Comparison of ENCODE assay signal across 10 cellular contexts in genomic region chr9:21996438-21996837, GRCh38. TPM values are rescaled to one million over a fixed set of nuclear protein-coding genes. Genes with fewer than 3 reads are reported as not detected.
DNase-seq lines count a peak whose midpoint lies in the region; ATAC-seq and TF ChIP-seq lines count a peak whose summit lies in the region.
"Had no signal": no experiment of that assay in that cellular context is flagged by ENCODE, and none has a peak within 500 bp of the region (broad histone marks: within the 10 kb centered on the region; RNA-seq: fewer than 3 reads in every experiment).

No MANE protein-coding gene starts in this region.

- H3K27me3 ChIP-seq in HUES64 (ENCODE audit: insufficient read depth, low read length) = peaks cover 98% of the 10 kb centered on the region
- peaks cover 99% of the 10 kb centered on the region for H3K27me3 ChIP-seq in iPS-20b (ENCODE audit: insufficient read depth, low read length)
- peaks cover 0 to 74% (median 0%) of the 10 kb centered on the region in 3 donors for H3K27me3 ChIP-seq in stomach

- CTCF ChIA-PET in Calu3 (lab: Charles Lee) = interaction anchor here (3.5 kb wide), 1 partner anchor 11 kb away, joined by 11 read pairs; the partner anchor contains the start of gene CDKN2B

- H3K9me3 ChIP-seq in HUES64 (ENCODE audit: insufficient read depth, low read depth, low read length) (no peaks in the 10 kb centered on the region), T-helper 17 cell (ENCODE audit: control insufficient read depth, low read length, poor library complexity, severe bottlenecking) (no peaks in the 10 kb centered on the region), iPS-20b (ENCODE audit: insufficient read depth, low read depth, low read length) (no peaks in the 10 kb centered on the region), stomach (no peaks in the 10 kb centered on the region)

- H3K4me3 ChIP-seq in HUES64 (ENCODE audit: low read length) = peak overlapping the region; percentile 69
- peak overlapping the region; percentile 80 for H3K4me3 ChIP-seq in iPS-20b (ENCODE audit: low read length)
- no peak overlapping the region for H3K4me3 ChIP-seq in stomach

- no peak overlapping the region for H3K27ac ChIP-seq in HUES64 (ENCODE audit: low read depth, low read length)
- H3K27ac ChIP-seq in iPS-20b (ENCODE audit: low read length) = no peak overlapping the region
- no peak overlapping the region for H3K27ac ChIP-seq in stomach

- H3K4me1 Mint-ChIP-seq in Calu3 (ENCODE audit: low read depth, unreplicated experiment) (peaks cover 26% of the 10 kb centered on the region), T-helper 17 cell (peaks cover 15% of the 10 kb centered on the region)

- peak overlapping the region; percentile 94 for H3K4me3 Mint-ChIP-seq in Calu3 (ENCODE audit: low read depth, unreplicated experiment)
- peak overlapping the region; percentile 97 for H3K4me3 Mint-ChIP-seq in T-helper 17 cell

- DNase-seq in Calu3 = peak; percentile 28
- DNase-seq in T-helper 17 cell = no peak
- no peak for DNase-seq in OCI-M2 (lab: John Stamatoyannopoulos, UW; ENCODE audit: unreplicated experiment)
- DNase-seq in stomach = no peak
- DNase-seq: activated gamma-delta T cell treated with Interleukin-2 at 50 U/mL for 16 hours; stimulated activated CD4-positive, alpha-beta T cell treated with anti-CD3 and anti-CD28 coated beads, Interleukin-1b, Interleukin-23, amount 100 ng/mL, for 48 hours had no signal

- no peak overlapping the region for H3K9ac ChIP-seq in HUES64 (ENCODE audit: low read depth, low read length)
- H3K9ac ChIP-seq in iPS-20b (ENCODE audit: low read depth, low read length) = no peak overlapping the region

- no peak for TF ChIP-seq POLR2A in stomach (IDR thresholded peaks at IDR 0.05)

- TF ChIP-seq EP300 in stomach (IDR thresholded peaks at IDR 0.05) = no peak

- ATAC-seq in T-helper 17 cell (no peak), SK-N-SH treated with all-trans-retinoic acid at 6 μM for 48 hours (no peak), GM21619 (IDR thresholded peaks at IDR 0.05; ENCODE audit: unreplicated experiment) (no peak)

- H3K27ac Mint-ChIP-seq in Calu3 (ENCODE audit: unreplicated experiment) = peak overlapping the region; percentile 97
- H3K27ac Mint-ChIP-seq in T-helper 17 cell = no peak overlapping the region

- intact Hi-C loops in Calu3 (cut with micrococcal nuclease; ENCODE audit: unreplicated experiment) = no loop called here
- intact Hi-C loops in stomach (cut with DNase I; ENCODE audit: low total_unique reads) = no loop called here

- H3K36me3 ChIP-seq in HUES64 (ENCODE audit: insufficient read depth, low read length) = no peaks in the 10 kb centered on the region
- H3K36me3 ChIP-seq in iPS-20b (ENCODE audit: insufficient read depth, low read depth, low read length) = no peaks in the 10 kb centered on the region
- no peaks in the 10 kb centered on the region for H3K36me3 ChIP-seq in stomach

- H3K27me3 Mint-ChIP-seq in Calu3 (ENCODE audit: unreplicated experiment) (no peaks in the 10 kb centered on the region), T-helper 17 cell (peaks cover 13% of the 10 kb centered on the region)

- no peaks in the 10 kb centered on the region for H3K9me3 Mint-ChIP-seq in Calu3 (ENCODE audit: low read depth, unreplicated experiment)

- no TSS peak for BruUV-seq in Calu3 (replicated peaks; lab: Mats Ljungman, UMichigan)

- WGBS in HUES64 = 11% methylated on average over 6 of the region's 9 CpGs
- 44 to 71% (median 59%) methylated on average over 9 of the region's 9 CpGs for WGBS in stomach, 5 donors

- H3K36me3 Mint-ChIP-seq in Calu3 (ENCODE audit: insufficient read depth, unreplicated experiment) (peaks cover 40% of the 10 kb centered on the region), T-helper 17 cell (ENCODE audit: low read depth) (peaks cover 2% of the 10 kb centered on the region)

- H3K4me1 ChIP-seq in HUES64 (ENCODE audit: insufficient read depth, low read length) = peaks cover 22% of the 10 kb centered on the region
- H3K4me1 ChIP-seq in iPS-20b (ENCODE audit: insufficient read depth, low read length) = peaks cover 16% of the 10 kb centered on the region
- H3K4me1 ChIP-seq in stomach = peaks cover 6 to 27% (median 22%) of the 10 kb centered on the region in 4 donors

- TF ChIP-seq CTCF in Calu3 (IDR thresholded peaks at IDR 0.05; ENCODE audit: unreplicated experiment) (no peak), stomach (IDR thresholded peaks at IDR 0.05) (no peak)

TF ChIP-seq in SK-N-SH treated with all-trans-retinoic acid at 6 μM for 48 hours, 23 proteins besides CTCF, POLR2A, EP300 and RAD21 (continues in another document):
- TF ChIP-seq ZC3H10 (CRISPR knock-in tag; IDR thresholded peaks at IDR 0.05) = no peak
- TF ChIP-seq ZNF8 (CRISPR knock-in tag; IDR thresholded peaks at IDR 0.05) = no peak
- TF ChIP-seq RARB (CRISPR knock-in tag; IDR thresholded peaks at IDR 0.05) = no peak
- TF ChIP-seq ESRRG (CRISPR knock-in tag; IDR thresholded peaks at IDR 0.05) = no peak
- no peak for TF ChIP-seq ZFP30 (CRISPR knock-in tag; IDR thresholded peaks at IDR 0.05)
- TF ChIP-seq CSDC2 (CRISPR knock-in tag; IDR thresholded peaks at IDR 0.05) = no peak
- TF ChIP-seq POU6F1 (CRISPR knock-in tag; IDR thresholded peaks at IDR 0.05; ENCODE audit: borderline replicate concordance, low read depth) = no peak
- no peak for TF ChIP-seq ZNF565 (CRISPR knock-in tag; conservative IDR thresholded peaks at IDR 0.05; ENCODE audit: low read depth)
- TF ChIP-seq CREB5 (CRISPR knock-in tag; IDR thresholded peaks at IDR 0.05; ENCODE audit: low read depth) = no peak
- TF ChIP-seq, protein P1, sequence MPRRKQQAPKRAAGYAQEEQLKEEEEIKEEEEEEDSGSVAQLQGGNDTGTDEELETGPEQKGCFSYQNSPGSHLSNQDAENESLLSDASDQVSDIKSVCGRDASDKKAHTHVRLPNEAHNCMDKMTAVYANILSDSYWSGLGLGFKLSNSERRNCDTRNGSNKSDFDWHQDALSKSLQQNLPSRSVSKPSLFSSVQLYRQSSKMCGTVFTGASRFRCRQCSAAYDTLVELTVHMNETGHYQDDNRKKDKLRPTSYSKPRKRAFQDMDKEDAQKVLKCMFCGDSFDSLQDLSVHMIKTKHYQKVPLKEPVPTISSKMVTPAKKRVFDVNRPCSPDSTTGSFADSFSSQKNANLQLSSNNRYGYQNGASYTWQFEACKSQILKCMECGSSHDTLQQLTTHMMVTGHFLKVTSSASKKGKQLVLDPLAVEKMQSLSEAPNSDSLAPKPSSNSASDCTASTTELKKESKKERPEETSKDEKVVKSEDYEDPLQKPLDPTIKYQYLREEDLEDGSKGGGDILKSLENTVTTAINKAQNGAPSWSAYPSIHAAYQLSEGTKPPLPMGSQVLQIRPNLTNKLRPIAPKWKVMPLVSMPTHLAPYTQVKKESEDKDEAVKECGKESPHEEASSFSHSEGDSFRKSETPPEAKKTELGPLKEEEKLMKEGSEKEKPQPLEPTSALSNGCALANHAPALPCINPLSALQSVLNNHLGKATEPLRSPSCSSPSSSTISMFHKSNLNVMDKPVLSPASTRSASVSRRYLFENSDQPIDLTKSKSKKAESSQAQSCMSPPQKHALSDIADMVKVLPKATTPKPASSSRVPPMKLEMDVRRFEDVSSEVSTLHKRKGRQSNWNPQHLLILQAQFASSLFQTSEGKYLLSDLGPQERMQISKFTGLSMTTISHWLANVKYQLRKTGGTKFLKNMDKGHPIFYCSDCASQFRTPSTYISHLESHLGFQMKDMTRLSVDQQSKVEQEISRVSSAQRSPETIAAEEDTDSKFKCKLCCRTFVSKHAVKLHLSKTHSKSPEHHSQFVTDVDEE (CRISPR knock-in tag; IDR thresholded peaks at IDR 0.05) = no peak
- no peak for TF ChIP-seq ISL1 (CRISPR knock-in tag; IDR thresholded peaks at IDR 0.05)
- no peak for TF ChIP-seq BACH2 (CRISPR knock-in tag; IDR thresholded peaks at IDR 0.05; ENCODE audit: borderline replicate concordance)
- TF ChIP-seq SNAI2 (CRISPR knock-in tag; IDR thresholded peaks at IDR 0.05) = no peak

RNA-seq across cellular contexts. Expression of gene CDKN2B-AS1, which starts 1.8 kb away (rescaled TPM):
- total RNA-seq in Calu3 (2022) (8.9 and 10.5 TPM in 2 replicates), T-helper 17 cell (1 to 10 TPM; 1.6 to 1.7 TPM), stomach (1 to 10 TPM in 2 of 5 donors, under 1 TPM in 1, not detected in 2; 0.73 to 1.6 (median 1.4) TPM)
- polyA plus RNA-seq in HUES64 (2013, experiment 1 of 2) = not detected
- polyA plus RNA-seq in HUES64 (2013, experiment 2 of 2) = not detected
- polyA plus RNA-seq in stomach = 1 to 10 TPM in 1 of 3 donors, under 1 TPM in 1, not detected in 1; 0.48 to 1.1 TPM

RNA-seq across cellular contexts. Expression of gene CDKN2A, which starts 2.2 kb away (rescaled TPM):
- total RNA-seq in Calu3 (2022) = 257 and 284 TPM in 2 replicates
- 0.35 TPM for polyA plus RNA-seq in HUES64 (2013, experiment 1 of 2)
- not detected for polyA plus RNA-seq in HUES64 (2013, experiment 2 of 2)
- total RNA-seq in T-helper 17 cell = 1 to 10 TPM; 4.9 to 5.7 TPM
- 10 to 100 TPM in 1 of 5 donors, under 1 TPM in 1, not detected in 3; 0.73 to 47.3 TPM for total RNA-seq in stomach
- 1 to 10 TPM in 2 of 3 donors, not detected in 1; 1.9 to 3.2 TPM for polyA plus RNA-seq in stomach

RNA-seq across cellular contexts. Expression of gene CDKN2B, which starts 12.7 kb away (rescaled TPM):
- total RNA-seq in Calu3 (2022) (30.4 and 35.2 TPM in 2 replicates), T-helper 17 cell (1 to 10 TPM; 1.7 to 2.0 TPM), stomach (100 to 1,000 TPM in 1 of 5 donors, 1 to 10 TPM in 2, under 1 TPM in 1, not detected in 1; 0.58 to 152 (median 3.6) TPM)
- polyA plus RNA-seq in HUES64 (2013, experiment 1 of 2) = 0.40 TPM
- 0.51 TPM for polyA plus RNA-seq in HUES64 (2013, experiment 2 of 2)
- 10 to 100 TPM in 1 of 3 donors, 1 to 10 TPM in 2; 4.7 to 12.8 (median 8.6) TPM for polyA plus RNA-seq in stomach

Comparison
In these comparisons a context has a peak if more than half of its experiments do, and no peak if none do; other contexts are left out.
1. H3K4me3 ChIP-seq: peak in HUES64 (single experiment) and iPS-20b (single experiment); none in stomach (0 of 4).